8 cellular contexts compared by ENCODE assay signal in the genomic region with DNA sequence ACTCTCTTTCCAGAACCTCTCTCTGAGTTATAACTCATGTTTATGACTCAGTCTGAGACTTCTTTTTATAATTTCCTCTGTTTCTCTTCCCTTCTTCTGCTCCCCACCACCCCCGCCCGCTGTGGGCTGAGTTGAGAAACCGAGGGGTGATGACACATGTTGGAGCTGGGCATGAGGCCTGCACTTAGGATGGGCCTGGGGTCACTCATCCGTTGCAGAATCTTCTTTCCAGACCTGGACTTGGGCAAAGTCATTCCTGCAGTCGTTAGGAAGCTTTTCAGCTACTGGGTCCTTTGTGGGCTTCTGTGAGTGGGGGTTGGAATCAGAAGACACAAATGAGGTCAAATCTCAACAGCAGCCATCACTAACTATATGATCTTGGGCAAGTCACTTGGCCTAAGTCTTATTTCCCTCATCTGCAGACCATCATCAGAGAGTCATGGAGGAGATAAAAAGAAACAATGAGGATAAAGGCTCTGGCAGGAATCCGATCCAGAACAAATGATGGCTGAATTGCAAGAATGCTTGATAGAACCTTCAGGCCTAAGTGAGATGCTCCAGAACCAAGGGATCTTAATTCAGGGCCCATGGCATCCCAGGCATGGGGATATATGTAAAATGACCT. TPM values are rescaled to one million over a fixed set of nuclear protein-coding genes. Genes with fewer than 3 reads are reported as not detected.
DNase-seq lines count a peak whose midpoint lies in the region; ATAC-seq and TF ChIP-seq lines count a peak whose summit lies in the region.

No MANE protein-coding gene starts in this region.

- no peaks in the 10 kb centered on the region for H3K36me3 ChIP-seq in mesenchymal stem cell (ENCODE audit: control insufficient read depth in 1 of 2, insufficient read depth in 2 of 2, low read depth in 1 of 2, low read length in 2 of 2)

- H3K4ac ChIP-seq in mesenchymal stem cell (ENCODE audit: low read depth in 1 of 2, low read length in 2 of 2), result no peak overlapping the region

- no peak overlapping the region for H3K14ac ChIP-seq in mesenchymal stem cell (ENCODE audit: low read length in 2 of 2)

- peaks cover 0 to 8% of the 10 kb centered on the region in 2 experiments for H3K27me3 ChIP-seq in mesenchymal stem cell (ENCODE audit: control insufficient read depth in 1 of 2, insufficient read depth in 1 of 2, low read length in 2 of 2)

- DNase-seq in AG09319 (ENCODE audit: extremely low read depth, low read depth) (peak; percentile 57), mesenchymal stem cell (peak; percentile 30), NCI-H510A (lab: John Stamatoyannopoulos, UW) (no peak), NCI-H2029 (lab: John Stamatoyannopoulos, UW) (no peak), NCI-H69 (lab: John Stamatoyannopoulos, UW) (no peak)
- DNase-seq in activated CD8-positive, alpha-beta memory T cell treated with anti-CD3 and anti-CD28 coated beads, Interleukin-2, amount 50 U/mL, for 4 hours, result peak; percentile 33

- H3K4me1 ChIP-seq in mesenchymal stem cell (ENCODE audit: control insufficient read depth, insufficient read depth, low read depth, low read length), result peaks cover 4% of the 10 kb centered on the region

- H4K91ac ChIP-seq in mesenchymal stem cell (ENCODE audit: low read length), result no peak overlapping the region

- no peak overlapping the region for H2AFZ ChIP-seq in mesenchymal stem cell (ENCODE audit: low read depth, low read length)

- no peak overlapping the region for H3K23ac ChIP-seq in mesenchymal stem cell (ENCODE audit: low read length in 2 of 2)

- no peak overlapping the region for H2AK5ac ChIP-seq in mesenchymal stem cell (ENCODE audit: low read length, severe bottlenecking)

- H2BK12ac ChIP-seq in mesenchymal stem cell (ENCODE audit: low read length in 2 of 2), result no peak overlapping the region

- H3K9me3 ChIP-seq in mesenchymal stem cell (ENCODE audit: control insufficient read depth, low read length), result no peaks in the 10 kb centered on the region

- H3K4me3 ChIP-seq in mesenchymal stem cell (ENCODE audit: insufficient read depth in 1 of 2, low read depth in 1 of 2, low read length in 2 of 2), result no peak overlapping the region

- ATAC-seq in HG02852 (IDR thresholded peaks at IDR 0.05; ENCODE audit: unreplicated experiment), result peak; percentile 41
- ATAC-seq in HG03139 (IDR thresholded peaks at IDR 0.05; ENCODE audit: unreplicated experiment), result no peak

- H3K4me2 ChIP-seq in mesenchymal stem cell (ENCODE audit: low read length, poor library complexity, severe bottlenecking), result no peak overlapping the region

- WGBS in mesenchymal stem cell, result 69% methylated on average over 6 of the region's 6 CpGs

- no peak overlapping the region for H2BK120ac ChIP-seq in mesenchymal stem cell (ENCODE audit: low read depth, low read length)

- peak overlapping the region; percentile 56 for H3K9ac ChIP-seq in mesenchymal stem cell (ENCODE audit: low read length)

- H3K18ac ChIP-seq in mesenchymal stem cell (ENCODE audit: low read depth in 1 of 2, low read length in 2 of 2), result no peak overlapping the region

- H2BK5ac ChIP-seq in mesenchymal stem cell (ENCODE audit: low read depth, low read length, poor library complexity, severe bottlenecking), result no peak overlapping the region

- TF ChIP-seq CTCF in AG09319 (IDR thresholded peaks at IDR 0.05; ENCODE audit: low read depth, low read length), result no peak

- H3K27ac ChIP-seq in mesenchymal stem cell (ENCODE audit: low read length, poor library complexity, severe bottlenecking), result peak overlapping the region; percentile 8

- H2BK15ac ChIP-seq in mesenchymal stem cell (ENCODE audit: low read depth, poor library complexity, severe bottlenecking), result no peak overlapping the region

- no peak overlapping the region for H4K8ac ChIP-seq in mesenchymal stem cell (ENCODE audit: low read length)

- H3K79me1 ChIP-seq in mesenchymal stem cell (replicated peaks; ENCODE audit: low read length, poor library complexity, severe bottlenecking), result no peaks in the 10 kb centered on the region

RNA-seq across cellular contexts. Expression of gene RPS6KA1, which starts 53.4 kb away (rescaled TPM):
- 5.6 TPM for polyA plus RNA-seq in mesenchymal stem cell (2013, experiment 1 of 2)
- polyA plus RNA-seq in mesenchymal stem cell (2013, experiment 2 of 2), result 6.8 TPM

Comparison
In these comparisons a context has a peak if more than half of its experiments do, and no peak if none do; other contexts are left out.
1. DNase-seq: peak in AG09319 (single experiment), activated CD8-positive, alpha-beta memory T cell treated with anti-CD3 and anti-CD28 coated beads, Interleukin-2, amount 50 U/mL, for 4 hours (single experiment) and mesenchymal stem cell (single experiment); none in NCI-H510A (single experiment), NCI-H2029 (single experiment) and NCI-H69 (single experiment).